4 cellular contexts compared by ENCODE assay signal in the genomic region with DNA sequence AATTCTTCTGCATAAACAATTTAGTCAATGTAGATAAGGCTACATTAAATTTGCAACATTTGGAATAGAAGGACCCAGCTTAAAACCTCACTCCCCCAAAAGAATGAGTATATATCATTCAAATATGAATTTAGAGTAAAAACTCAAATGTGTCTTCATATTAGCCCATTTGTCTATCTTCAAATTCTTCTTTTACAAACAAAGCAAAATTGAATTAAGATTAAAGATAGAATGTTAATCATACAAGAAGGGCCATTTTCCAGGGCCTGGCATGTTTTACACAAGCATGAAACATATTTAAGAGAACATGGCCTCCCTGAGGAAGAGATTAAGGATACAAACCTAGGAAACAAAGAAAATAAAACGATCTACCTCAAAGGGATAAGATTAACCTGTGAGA. TPM values are rescaled to one million over a fixed set of nuclear protein-coding genes. Genes with fewer than 3 reads are reported as not detected.
"Had no signal": no experiment of that assay in that cellular context is flagged by ENCODE, and none has a peak within 500 bp of the region (broad histone marks: within the 10 kb centered on the region; RNA-seq: fewer than 3 reads in every experiment).

No MANE protein-coding gene starts in this region.

- DNase-seq: GDM1, GF-D8 had no signal

- ATAC-seq: GM12878 had no signal

- H3K4me3 ChIP-seq: GM12878 had no signal

RNA-seq across cellular contexts. Expression of gene TOX3, which starts 8.4 kb away (rescaled TPM):
- total RNA-seq: G401, GM12878 had no signal
- polyA plus RNA-seq: GM12878 had no signal
